1 cellular context compared by ENCODE assay signal in the genomic region with DNA sequence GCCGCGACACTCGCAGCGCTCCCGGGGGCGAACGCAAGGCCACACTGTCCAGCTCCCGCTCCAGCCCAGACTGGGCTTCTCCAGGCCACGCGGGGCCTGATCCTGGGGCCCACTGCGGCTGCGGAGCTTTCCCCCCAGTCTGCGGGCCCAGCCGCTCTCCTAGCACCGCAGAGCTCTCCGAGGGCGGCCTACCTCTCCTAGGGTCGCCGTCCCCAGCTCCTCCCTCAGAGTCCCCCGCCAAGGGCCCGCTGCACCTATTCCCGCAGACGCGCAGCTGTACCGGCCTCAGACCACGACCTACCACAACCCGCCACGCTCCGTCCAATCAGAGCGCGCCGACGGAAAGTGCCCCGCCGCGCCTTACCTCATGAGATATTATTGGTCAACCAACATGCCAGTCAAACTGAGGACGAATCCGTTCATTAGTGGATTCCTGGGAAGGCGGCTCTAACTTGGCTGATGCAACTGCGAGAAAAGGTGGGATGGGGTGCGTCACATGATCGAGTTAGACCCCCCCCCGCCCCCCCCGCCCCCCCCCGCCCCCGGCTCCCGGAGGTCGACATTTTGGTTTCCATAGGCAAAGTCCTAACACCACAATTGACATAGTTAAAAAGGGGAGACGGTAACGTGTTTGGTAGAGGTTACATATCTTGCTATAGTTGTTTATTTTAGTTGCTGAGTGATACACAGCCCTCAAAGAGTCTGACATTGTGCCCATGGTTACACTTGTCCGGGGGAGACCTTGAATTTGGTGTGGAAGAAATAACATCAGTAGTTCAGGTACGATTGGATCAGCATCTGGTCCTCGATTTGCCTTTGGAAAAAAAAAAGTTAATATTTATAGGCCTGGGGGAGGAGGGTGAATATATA.
A peak's percentile ranks its signal among the peaks of the same experiment; 100 is the strongest.
TF ChIP-seq lines count a peak whose summit lies in the region.

A gene (minus strand): TSS at position 278 of the 870 bp plus-strand sequence. CDS start 6,743 bp downstream, outside the sequence.

TF ChIP-seq in K562, 482 proteins besides CTCF, POLR2A, EP300 and RAD21 (continued from another document and continues in another):
- TF ChIP-seq PTRF (tag; IDR thresholded peaks at IDR 0.05): no peak
- no peak for TF ChIP-seq HEY1 (CRISPR knock-in tag; IDR thresholded peaks at IDR 0.05; ENCODE audit: borderline replicate concordance)
- peak; percentile 98 for TF ChIP-seq ZFX (CRISPR knock-in tag; IDR thresholded peaks at IDR 0.05)
- TF ChIP-seq FIP1L1 (IDR thresholded peaks at IDR 0.05; ENCODE audit: low read depth, low read length, poor library complexity, severe bottlenecking): peak; percentile 82
- TF ChIP-seq CREB1 (IDR thresholded peaks at IDR 0.05): peak; percentile 80
- peak; percentile 80 for TF ChIP-seq CREB1 (CRISPR knock-in tag; IDR thresholded peaks at IDR 0.05)
- TF ChIP-seq NELFE (IDR thresholded peaks at IDR 0.05; ENCODE audit: insufficient read depth, insufficient read length): no peak
- TF ChIP-seq KAT2B (IDR thresholded peaks at IDR 0.05; ENCODE audit: low read depth, low read length): no peak
- TF ChIP-seq RBM34 (IDR thresholded peaks at IDR 0.05; ENCODE audit: borderline replicate concordance, insufficient read depth, low read length): no peak
- peak; percentile 76 to 93 for TF ChIP-seq MAZ (CRISPR knock-in tag; conservative IDR thresholded peaks at IDR 0.05 in 1 of 2, IDR thresholded peaks at IDR 0.05 in 1 of 2)
- TF ChIP-seq, protein P1, sequence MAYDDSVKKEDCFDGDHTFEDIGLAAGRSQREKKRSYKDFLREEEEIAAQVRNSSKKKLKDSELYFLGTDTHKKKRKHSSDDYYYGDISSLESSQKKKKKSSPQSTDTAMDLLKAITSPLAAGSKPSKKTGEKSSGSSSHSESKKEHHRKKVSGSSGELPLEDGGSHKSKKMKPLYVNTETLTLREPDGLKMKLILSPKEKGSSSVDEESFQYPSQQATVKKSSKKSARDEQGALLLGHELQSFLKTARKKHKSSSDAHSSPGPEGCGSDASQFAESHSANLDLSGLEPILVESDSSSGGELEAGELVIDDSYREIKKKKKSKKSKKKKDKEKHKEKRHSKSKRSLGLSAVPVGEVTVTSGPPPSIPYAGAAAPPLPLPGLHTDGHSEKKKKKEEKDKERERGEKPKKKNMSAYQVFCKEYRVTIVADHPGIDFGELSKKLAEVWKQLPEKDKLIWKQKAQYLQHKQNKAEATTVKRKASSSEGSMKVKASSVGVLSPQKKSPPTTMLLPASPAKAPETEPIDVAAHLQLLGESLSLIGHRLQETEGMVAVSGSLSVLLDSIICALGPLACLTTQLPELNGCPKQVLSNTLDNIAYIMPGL (CRISPR knock-in tag; IDR thresholded peaks at IDR 0.05): no peak; the same call in 1 of the 2 replicates
- TF ChIP-seq CCAR2 (IDR thresholded peaks at IDR 0.05; ENCODE audit: low read depth, low read length): no peak
- TF ChIP-seq ZNF324 (CRISPR knock-in tag; IDR thresholded peaks at IDR 0.05): peak; percentile 46; the same call in 1 of the 2 replicates
- TF ChIP-seq, protein P2, sequence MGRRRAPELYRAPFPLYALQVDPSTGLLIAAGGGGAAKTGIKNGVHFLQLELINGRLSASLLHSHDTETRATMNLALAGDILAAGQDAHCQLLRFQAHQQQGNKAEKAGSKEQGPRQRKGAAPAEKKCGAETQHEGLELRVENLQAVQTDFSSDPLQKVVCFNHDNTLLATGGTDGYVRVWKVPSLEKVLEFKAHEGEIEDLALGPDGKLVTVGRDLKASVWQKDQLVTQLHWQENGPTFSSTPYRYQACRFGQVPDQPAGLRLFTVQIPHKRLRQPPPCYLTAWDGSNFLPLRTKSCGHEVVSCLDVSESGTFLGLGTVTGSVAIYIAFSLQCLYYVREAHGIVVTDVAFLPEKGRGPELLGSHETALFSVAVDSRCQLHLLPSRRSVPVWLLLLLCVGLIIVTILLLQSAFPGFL (CRISPR knock-in tag; IDR thresholded peaks at IDR 0.05): no peak
- TF ChIP-seq TEAD4 (IDR thresholded peaks at IDR 0.05; ENCODE audit: low read length): 0 out of 2 replicates have a peak, but pooled peaks have one; percentile 33
- TF ChIP-seq TEAD4 (CRISPR knock-in tag; IDR thresholded peaks at IDR 0.05; ENCODE audit: borderline replicate concordance): no peak
- TF ChIP-seq BRD4 (IDR thresholded peaks at IDR 0.05): no peak; the same call in 1 of the 2 replicates
- TF ChIP-seq TOE1 (IDR thresholded peaks at IDR 0.05; ENCODE audit: borderline replicate concordance): peak; percentile 93
- no peak for TF ChIP-seq TOE1 (CRISPR knock-in tag; IDR thresholded peaks at IDR 0.05; ENCODE audit: borderline replicate concordance, low read depth)
- no peak for TF ChIP-seq MTA2 (IDR thresholded peaks at IDR 0.05; ENCODE audit: low read depth)
- TF ChIP-seq, protein P3, sequence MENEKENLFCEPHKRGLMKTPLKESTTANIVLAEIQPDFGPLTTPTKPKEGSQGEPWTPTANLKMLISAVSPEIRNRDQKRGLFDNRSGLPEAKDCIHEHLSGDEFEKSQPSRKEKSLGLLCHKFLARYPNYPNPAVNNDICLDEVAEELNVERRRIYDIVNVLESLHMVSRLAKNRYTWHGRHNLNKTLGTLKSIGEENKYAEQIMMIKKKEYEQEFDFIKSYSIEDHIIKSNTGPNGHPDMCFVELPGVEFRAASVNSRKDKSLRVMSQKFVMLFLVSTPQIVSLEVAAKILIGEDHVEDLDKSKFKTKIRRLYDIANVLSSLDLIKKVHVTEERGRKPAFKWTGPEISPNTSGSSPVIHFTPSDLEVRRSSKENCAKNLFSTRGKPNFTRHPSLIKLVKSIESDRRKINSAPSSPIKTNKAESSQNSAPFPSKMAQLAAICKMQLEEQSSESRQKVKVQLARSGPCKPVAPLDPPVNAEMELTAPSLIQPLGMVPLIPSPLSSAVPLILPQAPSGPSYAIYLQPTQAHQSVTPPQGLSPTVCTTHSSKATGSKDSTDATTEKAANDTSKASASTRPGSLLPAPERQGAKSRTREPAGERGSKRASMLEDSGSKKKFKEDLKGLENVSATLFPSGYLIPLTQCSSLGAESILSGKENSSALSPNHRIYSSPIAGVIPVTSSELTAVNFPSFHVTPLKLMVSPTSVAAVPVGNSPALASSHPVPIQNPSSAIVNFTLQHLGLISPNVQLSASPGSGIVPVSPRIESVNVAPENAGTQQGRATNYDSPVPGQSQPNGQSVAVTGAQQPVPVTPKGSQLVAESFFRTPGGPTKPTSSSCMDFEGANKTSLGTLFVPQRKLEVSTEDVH (IDR thresholded peaks at IDR 0.05; ENCODE audit: low read depth, partially characterized antibody): peak; percentile 75
- TF ChIP-seq, protein P4, sequence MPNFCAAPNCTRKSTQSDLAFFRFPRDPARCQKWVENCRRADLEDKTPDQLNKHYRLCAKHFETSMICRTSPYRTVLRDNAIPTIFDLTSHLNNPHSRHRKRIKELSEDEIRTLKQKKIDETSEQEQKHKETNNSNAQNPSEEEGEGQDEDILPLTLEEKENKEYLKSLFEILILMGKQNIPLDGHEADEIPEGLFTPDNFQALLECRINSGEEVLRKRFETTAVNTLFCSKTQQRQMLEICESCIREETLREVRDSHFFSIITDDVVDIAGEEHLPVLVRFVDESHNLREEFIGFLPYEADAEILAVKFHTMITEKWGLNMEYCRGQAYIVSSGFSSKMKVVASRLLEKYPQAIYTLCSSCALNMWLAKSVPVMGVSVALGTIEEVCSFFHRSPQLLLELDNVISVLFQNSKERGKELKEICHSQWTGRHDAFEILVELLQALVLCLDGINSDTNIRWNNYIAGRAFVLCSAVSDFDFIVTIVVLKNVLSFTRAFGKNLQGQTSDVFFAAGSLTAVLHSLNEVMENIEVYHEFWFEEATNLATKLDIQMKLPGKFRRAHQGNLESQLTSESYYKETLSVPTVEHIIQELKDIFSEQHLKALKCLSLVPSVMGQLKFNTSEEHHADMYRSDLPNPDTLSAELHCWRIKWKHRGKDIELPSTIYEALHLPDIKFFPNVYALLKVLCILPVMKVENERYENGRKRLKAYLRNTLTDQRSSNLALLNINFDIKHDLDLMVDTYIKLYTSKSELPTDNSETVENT (CRISPR knock-in tag; IDR thresholded peaks at IDR 0.05): peak; percentile 96
- peak; percentile 96 for TF ChIP-seq ATF7 (IDR thresholded peaks at IDR 0.05)
- TF ChIP-seq MYBL2 (IDR thresholded peaks at IDR 0.05; ENCODE audit: low read depth): no peak
- no peak for TF ChIP-seq MYBL2 (CRISPR knock-in tag; IDR thresholded peaks at IDR 0.05; ENCODE audit: borderline replicate concordance)
- peak; percentile 87; the same call in 1 of the 2 replicates for TF ChIP-seq ZNF589 (CRISPR knock-in tag; IDR thresholded peaks at IDR 0.05; ENCODE audit: low read depth)
- TF ChIP-seq CEBPG (CRISPR knock-in tag; IDR thresholded peaks at IDR 0.05): peak; percentile 97
- TF ChIP-seq CEBPG (tag; conservative IDR thresholded peaks at IDR 0.05 in 1 of 2, IDR thresholded peaks at IDR 0.05 in 1 of 2): peak; percentile 82 to 98
- TF ChIP-seq RB1 (IDR thresholded peaks at IDR 0.05; ENCODE audit: low read depth): peak; percentile 92
- TF ChIP-seq CEBPB (tag; IDR thresholded peaks at IDR 0.05): peak; percentile 87
- TF ChIP-seq, protein P5, sequence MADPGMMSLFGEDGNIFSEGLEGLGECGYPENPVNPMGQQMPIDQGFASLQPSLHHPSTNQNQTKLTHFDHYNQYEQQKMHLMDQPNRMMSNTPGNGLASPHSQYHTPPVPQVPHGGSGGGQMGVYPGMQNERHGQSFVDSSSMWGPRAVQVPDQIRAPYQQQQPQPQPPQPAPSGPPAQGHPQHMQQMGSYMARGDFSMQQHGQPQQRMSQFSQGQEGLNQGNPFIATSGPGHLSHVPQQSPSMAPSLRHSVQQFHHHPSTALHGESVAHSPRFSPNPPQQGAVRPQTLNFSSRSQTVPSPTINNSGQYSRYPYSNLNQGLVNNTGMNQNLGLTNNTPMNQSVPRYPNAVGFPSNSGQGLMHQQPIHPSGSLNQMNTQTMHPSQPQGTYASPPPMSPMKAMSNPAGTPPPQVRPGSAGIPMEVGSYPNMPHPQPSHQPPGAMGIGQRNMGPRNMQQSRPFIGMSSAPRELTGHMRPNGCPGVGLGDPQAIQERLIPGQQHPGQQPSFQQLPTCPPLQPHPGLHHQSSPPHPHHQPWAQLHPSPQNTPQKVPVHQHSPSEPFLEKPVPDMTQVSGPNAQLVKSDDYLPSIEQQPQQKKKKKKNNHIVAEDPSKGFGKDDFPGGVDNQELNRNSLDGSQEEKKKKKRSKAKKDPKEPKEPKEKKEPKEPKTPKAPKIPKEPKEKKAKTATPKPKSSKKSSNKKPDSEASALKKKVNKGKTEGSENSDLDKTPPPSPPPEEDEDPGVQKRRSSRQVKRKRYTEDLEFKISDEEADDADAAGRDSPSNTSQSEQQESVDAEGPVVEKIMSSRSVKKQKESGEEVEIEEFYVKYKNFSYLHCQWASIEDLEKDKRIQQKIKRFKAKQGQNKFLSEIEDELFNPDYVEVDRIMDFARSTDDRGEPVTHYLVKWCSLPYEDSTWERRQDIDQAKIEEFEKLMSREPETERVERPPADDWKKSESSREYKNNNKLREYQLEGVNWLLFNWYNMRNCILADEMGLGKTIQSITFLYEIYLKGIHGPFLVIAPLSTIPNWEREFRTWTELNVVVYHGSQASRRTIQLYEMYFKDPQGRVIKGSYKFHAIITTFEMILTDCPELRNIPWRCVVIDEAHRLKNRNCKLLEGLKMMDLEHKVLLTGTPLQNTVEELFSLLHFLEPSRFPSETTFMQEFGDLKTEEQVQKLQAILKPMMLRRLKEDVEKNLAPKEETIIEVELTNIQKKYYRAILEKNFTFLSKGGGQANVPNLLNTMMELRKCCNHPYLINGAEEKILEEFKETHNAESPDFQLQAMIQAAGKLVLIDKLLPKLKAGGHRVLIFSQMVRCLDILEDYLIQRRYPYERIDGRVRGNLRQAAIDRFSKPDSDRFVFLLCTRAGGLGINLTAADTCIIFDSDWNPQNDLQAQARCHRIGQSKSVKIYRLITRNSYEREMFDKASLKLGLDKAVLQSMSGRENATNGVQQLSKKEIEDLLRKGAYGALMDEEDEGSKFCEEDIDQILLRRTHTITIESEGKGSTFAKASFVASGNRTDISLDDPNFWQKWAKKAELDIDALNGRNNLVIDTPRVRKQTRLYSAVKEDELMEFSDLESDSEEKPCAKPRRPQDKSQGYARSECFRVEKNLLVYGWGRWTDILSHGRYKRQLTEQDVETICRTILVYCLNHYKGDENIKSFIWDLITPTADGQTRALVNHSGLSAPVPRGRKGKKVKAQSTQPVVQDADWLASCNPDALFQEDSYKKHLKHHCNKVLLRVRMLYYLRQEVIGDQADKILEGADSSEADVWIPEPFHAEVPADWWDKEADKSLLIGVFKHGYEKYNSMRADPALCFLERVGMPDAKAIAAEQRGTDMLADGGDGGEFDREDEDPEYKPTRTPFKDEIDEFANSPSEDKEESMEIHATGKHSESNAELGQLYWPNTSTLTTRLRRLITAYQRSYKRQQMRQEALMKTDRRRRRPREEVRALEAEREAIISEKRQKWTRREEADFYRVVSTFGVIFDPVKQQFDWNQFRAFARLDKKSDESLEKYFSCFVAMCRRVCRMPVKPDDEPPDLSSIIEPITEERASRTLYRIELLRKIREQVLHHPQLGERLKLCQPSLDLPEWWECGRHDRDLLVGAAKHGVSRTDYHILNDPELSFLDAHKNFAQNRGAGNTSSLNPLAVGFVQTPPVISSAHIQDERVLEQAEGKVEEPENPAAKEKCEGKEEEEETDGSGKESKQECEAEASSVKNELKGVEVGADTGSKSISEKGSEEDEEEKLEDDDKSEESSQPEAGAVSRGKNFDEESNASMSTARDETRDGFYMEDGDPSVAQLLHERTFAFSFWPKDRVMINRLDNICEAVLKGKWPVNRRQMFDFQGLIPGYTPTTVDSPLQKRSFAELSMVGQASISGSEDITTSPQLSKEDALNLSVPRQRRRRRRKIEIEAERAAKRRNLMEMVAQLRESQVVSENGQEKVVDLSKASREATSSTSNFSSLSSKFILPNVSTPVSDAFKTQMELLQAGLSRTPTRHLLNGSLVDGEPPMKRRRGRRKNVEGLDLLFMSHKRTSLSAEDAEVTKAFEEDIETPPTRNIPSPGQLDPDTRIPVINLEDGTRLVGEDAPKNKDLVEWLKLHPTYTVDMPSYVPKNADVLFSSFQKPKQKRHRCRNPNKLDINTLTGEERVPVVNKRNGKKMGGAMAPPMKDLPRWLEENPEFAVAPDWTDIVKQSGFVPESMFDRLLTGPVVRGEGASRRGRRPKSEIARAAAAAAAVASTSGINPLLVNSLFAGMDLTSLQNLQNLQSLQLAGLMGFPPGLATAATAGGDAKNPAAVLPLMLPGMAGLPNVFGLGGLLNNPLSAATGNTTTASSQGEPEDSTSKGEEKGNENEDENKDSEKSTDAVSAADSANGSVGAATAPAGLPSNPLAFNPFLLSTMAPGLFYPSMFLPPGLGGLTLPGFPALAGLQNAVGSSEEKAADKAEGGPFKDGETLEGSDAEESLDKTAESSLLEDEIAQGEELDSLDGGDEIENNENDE (IDR thresholded peaks at IDR 0.05; ENCODE audit: low read depth, low read length): no peak
- TF ChIP-seq RFX5 (IDR thresholded peaks at IDR 0.05; ENCODE audit: low read depth, low read length): no peak
